ENCODE assay signal across 12 cellular contexts in genomic region chr15:63483521-63484371, GRCh38. TPM values are rescaled to one million over a fixed set of nuclear protein-coding genes. Genes with fewer than 3 reads are reported as not detected.
DNase-seq lines count a peak whose midpoint lies in the region; ATAC-seq and TF ChIP-seq lines count a peak whose summit lies in the region.
"Had no signal": no experiment of that assay in that cellular context is flagged by ENCODE, and none has a peak within 500 bp of the region (broad histone marks: within the 10 kb centered on the region; RNA-seq: fewer than 3 reads in every experiment).

No MANE protein-coding gene starts in this region.

- H3K27me3 ChIP-seq in BLaER1 (no peaks in the 10 kb centered on the region), brain microvascular endothelial cell (replicated peaks) (no peaks in the 10 kb centered on the region)
- H3K27me3 ChIP-seq: tibial nerve had no signal

- no peaks in the 10 kb centered on the region for H3K9me3 Mint-ChIP-seq in activated B cell treated with CpG ODN at 0.5 μM for 24 hours

- in situ Hi-C loops in brain microvascular endothelial cell (cut with HindIII; ENCODE audit: low pct_ligation_motif_present, low sequenced_read_pairs): no loop called here

- H3K9ac ChIP-seq in BLaER1: no peak overlapping the region

- TF ChIP-seq CTCF in activated B cell treated with CpG ODN at 0.5 μM for 24 hours (IDR thresholded peaks at IDR 0.05): no peak
- TF ChIP-seq CTCF in brain microvascular endothelial cell (IDR thresholded peaks at IDR 0.05; ENCODE audit: low read depth, low read length, missing control alignments): no peak

- no peak overlapping the region for H3K4me3 ChIP-seq in BLaER1
- no peak overlapping the region for H3K4me3 ChIP-seq in brain microvascular endothelial cell (ENCODE audit: low read depth, low read length)
- H3K4me3 ChIP-seq: SK-N-MC, tibial nerve had no signal

- H3K9me3 ChIP-seq in BLaER1: no peaks in the 10 kb centered on the region
- H3K9me3 ChIP-seq: tibial nerve had no signal

- H3K4me1 ChIP-seq in BLaER1: peaks cover 60% of the 10 kb centered on the region

- no peak for ATAC-seq in activated B cell treated with CpG ODN at 0.5 μM for 24 hours (ENCODE audit: low read depth)
- ATAC-seq in GM21360 (IDR thresholded peaks at IDR 0.05; ENCODE audit: unreplicated experiment): no peak
- ATAC-seq in HG03045 (IDR thresholded peaks at IDR 0.05; ENCODE audit: unreplicated experiment): no peak

- intact Hi-C loops in activated B cell treated with CpG ODN at 0.5 μM for 24 hours (cut with micrococcal nuclease): no loop called here

- DNase-seq in HCEC 1CT (peak; percentile 18), activated B cell treated with CpG ODN at 0.5 μM for 24 hours (no peak), iris pigment epithelial cell (ENCODE audit: low read depth) (peak; percentile 87), brain microvascular endothelial cell (no peak), NCI-H187 treated with DMSO at 0.1 percent for 48 hours (lab: John Stamatoyannopoulos, UW) (no peak)
- DNase-seq: foreskin melanocyte; stimulated activated CD4-positive, alpha-beta T cell treated with anti-CD3 and anti-CD28 coated beads, Interleukin-1b, Interleukin-23, amount 100 ng/mL, for 48 hours had no signal

- peak overlapping the region; percentile 23; the same call in 1 of the 2 replicates for H3K4me2 ChIP-seq in BLaER1

- no peaks in the 10 kb centered on the region for H4K20me1 ChIP-seq in BLaER1

- H3K27me3 Mint-ChIP-seq in activated B cell treated with CpG ODN at 0.5 μM for 24 hours: no peaks in the 10 kb centered on the region

- peak overlapping the region; percentile 56 for H3K4me3 Mint-ChIP-seq in activated B cell treated with CpG ODN at 0.5 μM for 24 hours

- H3K27ac ChIP-seq in BLaER1: no peak overlapping the region
- H3K27ac ChIP-seq in brain microvascular endothelial cell: no peak overlapping the region
- H3K27ac ChIP-seq: SK-N-MC had no signal

- H3K4me1 Mint-ChIP-seq in activated B cell treated with CpG ODN at 0.5 μM for 24 hours: peaks cover 92% of the 10 kb centered on the region

- H3K36me3 ChIP-seq in BLaER1 (no peaks in the 10 kb centered on the region), brain microvascular endothelial cell (replicated peaks) (no peaks in the 10 kb centered on the region)
- H3K36me3 ChIP-seq: tibial nerve had no signal

- POLR2A ChIA-PET in activated B cell treated with CpG ODN at 0.5 μM for 24 hours (lab: Charles Lee): interaction anchor here (0.6 to 18.4 kb wide), 7 partner anchors 7 to 1223 kb away, joined by 3 to 509 read pairs (median 63); partner anchors contain the start of gene USP3

- peak overlapping the region; percentile 81 for H3K27ac Mint-ChIP-seq in activated B cell treated with CpG ODN at 0.5 μM for 24 hours

- CTCF ChIA-PET in activated B cell treated with CpG ODN at 0.5 μM for 24 hours (lab: Charles Lee): interaction anchor here (1.0 to 4.5 kb wide), 9 partner anchors 8 to 66 kb away, joined by 3 to 24 read pairs (median 4); partner anchors contain the start of gene USP3

- no peaks in the 10 kb centered on the region for H3K36me3 Mint-ChIP-seq in activated B cell treated with CpG ODN at 0.5 μM for 24 hours (ENCODE audit: low read depth)

RNA-seq across cellular contexts. Expression of gene USP3, which starts 20.6 kb away (rescaled TPM):
- total RNA-seq in activated B cell treated with CpG ODN at 0.5 μM for 24 hours: 92.7 and 110 TPM in 2 replicates

Comparison
In these comparisons a context has a peak if more than half of its experiments do, and no peak if none do; other contexts are left out.
1. DNase-seq: peak in HCEC 1CT (single experiment) and iris pigment epithelial cell (single experiment); none in activated B cell treated with CpG ODN at 0.5 μM for 24 hours (single experiment), brain microvascular endothelial cell (single experiment) and NCI-H187 treated with DMSO at 0.1 percent for 48 hours (single experiment).